ENCODE assay signal across 8 cellular contexts in genomic region chr6:35919827-35920751, GRCh38. TPM values are rescaled to one million over a fixed set of nuclear protein-coding genes. Genes with fewer than 3 reads are reported as not detected.
DNase-seq lines count a peak whose midpoint lies in the region; ATAC-seq and TF ChIP-seq lines count a peak whose summit lies in the region.

No MANE protein-coding gene starts in this region.

- H3K36me3 Mint-ChIP-seq in activated T-cell treated with anti-CD3 and anti-CD28 coated beads, Interleukin-2, amount 50 U/mL, for 72 hours (ENCODE audit: insufficient read depth in 2 of 2) = peaks cover 12 to 19% of the 10 kb centered on the region in 2 donors

- H3K27me3 Mint-ChIP-seq in activated T-cell treated with anti-CD3 and anti-CD28 coated beads, Interleukin-2, amount 50 U/mL, for 72 hours (ENCODE audit: low read depth) = no peaks in the 10 kb centered on the region

- no peaks in the 10 kb centered on the region for H3K4me1 ChIP-seq in NT2/D1 (ENCODE audit: insufficient read depth, insufficient read length)
- peaks cover 34 to 37% of the 10 kb centered on the region in 2 experiments for H3K4me1 ChIP-seq in neutrophil (ENCODE audit: control insufficient read depth in 1 of 2, insufficient read depth in 1 of 2, low read depth in 1 of 2, low read length in 1 of 2)

- H3K4me3 ChIP-seq in NT2/D1 (ENCODE audit: insufficient read length, low read depth) (peak overlapping the region; percentile 87), fibroblast of the aortic adventitia (ENCODE audit: low read depth, low read length) (peak overlapping the region; percentile 84), neutrophil (ENCODE audit: low read depth in 1 of 2, low read length in 1 of 2) (peak overlapping the region; percentile 75 to 90)

- peaks cover 26% of the 10 kb centered on the region for H3K36me3 ChIP-seq in NT2/D1 (ENCODE audit: insufficient read depth, insufficient read length, low read length)
- H3K36me3 ChIP-seq in neutrophil = peaks cover 18% of the 10 kb centered on the region

- ATAC-seq in HG02884 (IDR thresholded peaks at IDR 0.05; ENCODE audit: unreplicated experiment) = peak; percentile 21
- peak; percentile 78 to 79 for ATAC-seq in activated T-cell treated with anti-CD3 and anti-CD28 coated beads, Interleukin-2, amount 50 U/mL, for 72 hours (replicated peaks in 1 of 2)

- H3K9me3 ChIP-seq in NT2/D1 (ENCODE audit: insufficient read depth, low read length) (no peaks in the 10 kb centered on the region), neutrophil (no peaks in the 10 kb centered on the region)

- H3K4me1 Mint-ChIP-seq in activated T-cell treated with anti-CD3 and anti-CD28 coated beads, Interleukin-2, amount 50 U/mL, for 72 hours (ENCODE audit: low read depth) = peaks cover 38% of the 10 kb centered on the region

- H3K27me3 ChIP-seq in NT2/D1 (ENCODE audit: insufficient read depth, insufficient read length) = no peaks in the 10 kb centered on the region
- no peaks in the 10 kb centered on the region for H3K27me3 ChIP-seq in neutrophil

- peak overlapping the region; percentile 99 for H3K27ac Mint-ChIP-seq in activated T-cell treated with anti-CD3 and anti-CD28 coated beads, Interleukin-2, amount 50 U/mL, for 72 hours

- peak overlapping the region; percentile 92 for H3K9ac ChIP-seq in NT2/D1 (ENCODE audit: insufficient read length, low read depth)

- H3K9me3 Mint-ChIP-seq in activated T-cell treated with anti-CD3 and anti-CD28 coated beads, Interleukin-2, amount 50 U/mL, for 72 hours = no peaks in the 10 kb centered on the region

- DNase-seq in SHP77 (lab: John Stamatoyannopoulos, UW) (peak; percentile 11 to 17), SHP77 treated with DMSO at 0.1 percent for 48 hours (lab: John Stamatoyannopoulos, UW) (no peak), NT2/D1 (ENCODE audit: low read depth, low spot score) (no peak), fibroblast of the aortic adventitia (ENCODE audit: low read depth) (peak; percentile 64), superior temporal gyrus (ENCODE audit: extremely low spot score) (peak; percentile 30)
- DNase-seq in activated T-cell treated with anti-CD3 and anti-CD28 coated beads, Interleukin-2, amount 50 U/mL, for 72 hours = peak; percentile 61 to 65

- peak overlapping the region; percentile 97 for H3K4me3 Mint-ChIP-seq in activated T-cell treated with anti-CD3 and anti-CD28 coated beads, Interleukin-2, amount 50 U/mL, for 72 hours

- peak overlapping the region; percentile 92 for H3K27ac ChIP-seq in neutrophil

- TF ChIP-seq CTCF in fibroblast of the aortic adventitia (IDR thresholded peaks at IDR 0.05; ENCODE audit: insufficient read depth, low read length) = no peak
- TF ChIP-seq CTCF in neutrophil (IDR thresholded peaks at IDR 0.05) = no peak

RNA-seq across cellular contexts. Expression of gene SRPK1, which starts 0.8 kb away (rescaled TPM):
- 10 to 100 TPM; 98.3 to 99.7 TPM for total RNA-seq in activated T-cell treated with anti-CD3 and anti-CD28 coated beads, Interleukin-2, amount 50 U/mL, for 72 hours
- 44.6 and 86.9 TPM in 2 replicates for total RNA-seq in fibroblast of the aortic adventitia (ENCODE audit: low replicate concordance)

Comparison
In these comparisons a context has a peak if more than half of its experiments do, and no peak if none do; other contexts are left out.
1. DNase-seq: peak in SHP77 (2 of 2), activated T-cell treated with anti-CD3 and anti-CD28 coated beads, Interleukin-2, amount 50 U/mL, for 72 hours (2 of 2), fibroblast of the aortic adventitia (single experiment) and superior temporal gyrus (single experiment); none in SHP77 treated with DMSO at 0.1 percent for 48 hours (single experiment) and NT2/D1 (single experiment).
2. Peak in every context shown above with its lines, with median percentiles within 50 percentile points of each other: H3K4me3 ChIP-seq.